In genomic region chr10:80201592-80202256, GRCh38 we compare ENCODE assay signal across 1 cellular context.
TF ChIP-seq lines count a peak whose summit lies in the region.

No MANE protein-coding gene starts in this region.

TF ChIP-seq in H1, 55 proteins besides CTCF, POLR2A, EP300 and RAD21:
- TF ChIP-seq PHF8 (conservative IDR thresholded peaks at IDR 0.05; ENCODE audit: low read depth, low read length) (no peak), RXRA (IDR thresholded peaks at IDR 0.05; ENCODE audit: insufficient read depth, low read depth, low read length) (no peak), NRF1 (IDR thresholded peaks at IDR 0.05; ENCODE audit: low read depth, low read length) (no peak), JUND (IDR thresholded peaks at IDR 0.05; ENCODE audit: low read length) (no peak), HDAC2 (IDR thresholded peaks at IDR 0.05; ENCODE audit: borderline replicate concordance in 1 of 2, low read depth in 2 of 2, low read length in 2 of 2) (no peak), BRCA1 (IDR thresholded peaks at IDR 0.05; ENCODE audit: low read depth, low read length) (no peak), JUN (IDR thresholded peaks at IDR 0.05; ENCODE audit: low read depth, low read length) (no peak), TEAD4 (IDR thresholded peaks at IDR 0.05; ENCODE audit: low read depth, low read length) (no peak), ATF2 (IDR thresholded peaks at IDR 0.05; ENCODE audit: low read length) (no peak), TAF7 (optimal IDR thresholded peaks at IDR 0.05; ENCODE audit: borderline replicate concordance, low read depth, low read length) (no peak), CHD7 (IDR thresholded peaks at IDR 0.05; ENCODE audit: insufficient replicate concordance, low read length) (no peak), SP4 (IDR thresholded peaks at IDR 0.05; ENCODE audit: low read length) (no peak), SRF (IDR thresholded peaks at IDR 0.05; ENCODE audit: low read depth, low read length) (no peak), CHD1 (IDR thresholded peaks at IDR 0.05; ENCODE audit: low read depth, low read length) (no peak)
- TF ChIP-seq, protein P1, sequence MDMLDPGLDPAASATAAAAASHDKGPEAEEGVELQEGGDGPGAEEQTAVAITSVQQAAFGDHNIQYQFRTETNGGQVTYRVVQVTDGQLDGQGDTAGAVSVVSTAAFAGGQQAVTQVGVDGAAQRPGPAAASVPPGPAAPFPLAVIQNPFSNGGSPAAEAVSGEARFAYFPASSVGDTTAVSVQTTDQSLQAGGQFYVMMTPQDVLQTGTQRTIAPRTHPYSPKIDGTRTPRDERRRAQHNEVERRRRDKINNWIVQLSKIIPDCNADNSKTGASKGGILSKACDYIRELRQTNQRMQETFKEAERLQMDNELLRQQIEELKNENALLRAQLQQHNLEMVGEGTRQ (IDR thresholded peaks at IDR 0.05; ENCODE audit: low read length): no peak
